In genomic region chr10:125172694-125173093, GRCh38 we compare ENCODE assay signal across 33 cellular contexts.
"Had no signal": no experiment of that assay in that cellular context is flagged by ENCODE, and none has a peak within 500 bp of the region (broad histone marks: within the 10 kb centered on the region; RNA-seq: fewer than 3 reads in every experiment).

No MANE protein-coding gene starts in this region.

- H3K9me3 ChIP-seq: adrenal gland, body of pancreas, esophagus squamous epithelium, gastroesophageal sphincter had no signal

- H3K4me1 ChIP-seq: adrenal gland, esophagus squamous epithelium, gastroesophageal sphincter had no signal

- H3K27ac Mint-ChIP-seq: activated B cell treated with CpG ODN at 0.5 μM for 24 hours; activated CD4-positive, alpha-beta memory T cell treated with anti-CD3 and anti-CD28 coated beads for 36 hours; activated CD8-positive, alpha-beta T cell treated with anti-CD3 and anti-CD28 coated beads, Interleukin-2, amount 10 ng/mL, durations not matched to agents 7 days and 5 days; activated naive CD4-positive, alpha-beta T cell treated with anti-CD3 and anti-CD28 coated beads for 36 hours; activated naive CD4-positive, alpha-beta T cell treated with anti-CD3 and anti-CD28 coated beads, Interleukin-2, amount 50 U/mL, for 24 hours; activated naive CD8-positive, alpha-beta T cell treated with anti-CD3 and anti-CD28 coated beads for 36 hours; activated naive CD8-positive, alpha-beta T cell treated with anti-CD3 and anti-CD28 coated beads, Interleukin-2, amount 50 U/mL, for 24 hours; activated T-helper 1 cell treated with anti-CD3 and anti-CD28 coated beads, Interleukin-12 subunit alpha, Interleukin-12 subunit beta, Interleukin-2, Interleukin-4 antibody, amounts not matched to agents 30 ng/mL and 10 ng/mL and 1 ng/mL, durations not matched to agents 14 hours and 24 hours and 36 hours; activated T-helper 2 cell treated with anti-CD3 and anti-CD28 coated beads, Interferon-gamma antibody, Interleukin-2, Interleukin-4, amounts not matched to agents 10 μg/mL and 5 μg/mL and 100 μg/mL, durations not matched to agents 14 hours and 24 hours and 36 hours; T-helper 17 cell; T-helper 2 cell treated with Interferon-gamma antibody and Interleukin-4, amounts not matched to agents 5 μg/mL and 100 μg/mL, for 36 hours had no signal

- H3K27me3 ChIP-seq: adrenal gland, body of pancreas had no signal

- H3K4me1 Mint-ChIP-seq: activated B cell treated with CpG ODN at 0.5 μM for 24 hours; activated naive CD4-positive, alpha-beta T cell treated with anti-CD3 and anti-CD28 coated beads, Interleukin-2, amount 50 U/mL, for 24 hours; activated naive CD8-positive, alpha-beta T cell treated with anti-CD3 and anti-CD28 coated beads for 36 hours; activated naive CD8-positive, alpha-beta T cell treated with anti-CD3 and anti-CD28 coated beads, Interleukin-2, amount 50 U/mL, for 24 hours; T-helper 17 cell had no signal

- H3K4me3 ChIP-seq: adrenal gland, body of pancreas, esophagus squamous epithelium, gastroesophageal sphincter had no signal

- H3K27ac ChIP-seq: adrenal gland, epithelial cell of prostate, esophagus squamous epithelium, gastroesophageal sphincter, WERI-Rb-1 had no signal

- H3K36me3 Mint-ChIP-seq: activated CD4-positive, alpha-beta memory T cell treated with anti-CD3 and anti-CD28 coated beads for 36 hours; activated naive CD4-positive, alpha-beta T cell treated with anti-CD3 and anti-CD28 coated beads, Interleukin-2, amount 50 U/mL, for 24 hours; activated naive CD8-positive, alpha-beta T cell treated with anti-CD3 and anti-CD28 coated beads for 36 hours had no signal

- H3K36me3 ChIP-seq: adrenal gland, esophagus squamous epithelium, gastroesophageal sphincter, WERI-Rb-1 had no signal

- ATAC-seq: activated CD4-positive, CD25-positive, alpha-beta regulatory T cell treated with anti-CD3 and anti-CD28 coated beads, Interleukin-2, amount 50 U/mL, for 24 hours; activated CD8-positive, alpha-beta T cell treated with anti-CD3 and anti-CD28 coated beads, Interleukin-2, amount 10 ng/mL, durations not matched to agents 7 days and 5 days; activated naive CD8-positive, alpha-beta T cell treated with anti-CD3 and anti-CD28 coated beads, Interleukin-2, amount 50 U/mL, for 24 hours; gastroesophageal sphincter; T-helper 17 cell had no signal

- FAIRE-seq: colon, endometrium, endothelial cell of umbilical vein had no signal

- H3K9me3 Mint-ChIP-seq: activated B cell treated with CpG ODN at 0.5 μM for 24 hours; activated CD4-positive, alpha-beta memory T cell treated with anti-CD3 and anti-CD28 coated beads for 36 hours; activated T-helper 1 cell treated with anti-CD3 and anti-CD28 coated beads, Interleukin-12 subunit alpha, Interleukin-12 subunit beta, Interleukin-2, Interleukin-4 antibody, amounts not matched to agents 30 ng/mL and 10 ng/mL and 1 ng/mL, durations not matched to agents 14 hours and 24 hours and 36 hours; activated T-helper 2 cell treated with anti-CD3 and anti-CD28 coated beads, Interferon-gamma antibody, Interleukin-2, Interleukin-4, amounts not matched to agents 10 μg/mL and 5 μg/mL and 100 μg/mL, durations not matched to agents 14 hours and 24 hours and 36 hours; T-helper 2 cell treated with Interferon-gamma antibody and Interleukin-4, amounts not matched to agents 5 μg/mL and 100 μg/mL, for 36 hours had no signal

- DNase-seq: activated B cell treated with CpG ODN at 0.5 μM for 24 hours; activated CD4-positive, alpha-beta memory T cell treated with anti-CD3 and anti-CD28 coated beads for 36 hours; activated CD4-positive, alpha-beta T cell treated with anti-CD3 and anti-CD28 coated beads for 48 hours; activated CD4-positive, alpha-beta T cell treated with anti-CD3 and anti-CD28 coated beads, Interleukin-2, amount 50 U/mL, for 1 hour; activated CD8-positive, alpha-beta T cell treated with anti-CD3 and anti-CD28 coated beads, Interleukin-2, amount 10 ng/mL, durations not matched to agents 7 days and 5 days; activated effector memory CD4-positive, alpha-beta T cell treated with anti-CD3 and anti-CD28 coated beads, Interleukin-2, amount 50 U/mL, for 16 hours; activated naive CD4-positive, alpha-beta T cell treated with anti-CD3 and anti-CD28 coated beads for 36 hours; activated naive CD8-positive, alpha-beta T cell treated with anti-CD3 and anti-CD28 coated beads for 36 hours; activated naive CD8-positive, alpha-beta T cell treated with anti-CD3 and anti-CD28 coated beads, Interleukin-2, amount 50 U/mL, for 24 hours; activated T-cell treated with anti-CD3 and anti-CD28 coated beads, Interleukin-2, amount 50 U/mL, for 48 hours; amygdala; aorta; body of pancreas; caudate nucleus; cortex of kidney; effector CD8-positive, alpha-beta T cell; esophagus squamous epithelium; foreskin melanocyte; T-helper 1 cell; T-helper 17 cell; T1000; WERI-Rb-1 had no signal

- H3K4me3 Mint-ChIP-seq: activated B cell treated with CpG ODN at 0.5 μM for 24 hours; activated CD4-positive, alpha-beta memory T cell treated with anti-CD3 and anti-CD28 coated beads for 36 hours; activated CD8-positive, alpha-beta T cell treated with anti-CD3 and anti-CD28 coated beads, Interleukin-2, amount 10 ng/mL, durations not matched to agents 7 days and 5 days; activated naive CD4-positive, alpha-beta T cell treated with anti-CD3 and anti-CD28 coated beads for 36 hours; activated naive CD4-positive, alpha-beta T cell treated with anti-CD3 and anti-CD28 coated beads, Interleukin-2, amount 50 U/mL, for 24 hours; activated naive CD8-positive, alpha-beta T cell treated with anti-CD3 and anti-CD28 coated beads for 36 hours; activated naive CD8-positive, alpha-beta T cell treated with anti-CD3 and anti-CD28 coated beads, Interleukin-2, amount 50 U/mL, for 24 hours; activated T-helper 1 cell treated with anti-CD3 and anti-CD28 coated beads, Interleukin-12 subunit alpha, Interleukin-12 subunit beta, Interleukin-2, Interleukin-4 antibody, amounts not matched to agents 30 ng/mL and 10 ng/mL and 1 ng/mL, durations not matched to agents 14 hours and 24 hours and 36 hours; T-helper 17 cell; T-helper 2 cell treated with Interferon-gamma antibody and Interleukin-4, amounts not matched to agents 5 μg/mL and 100 μg/mL, for 36 hours had no signal
